Comparison of ENCODE assay signal across 14 cellular contexts in the genomic region with DNA sequence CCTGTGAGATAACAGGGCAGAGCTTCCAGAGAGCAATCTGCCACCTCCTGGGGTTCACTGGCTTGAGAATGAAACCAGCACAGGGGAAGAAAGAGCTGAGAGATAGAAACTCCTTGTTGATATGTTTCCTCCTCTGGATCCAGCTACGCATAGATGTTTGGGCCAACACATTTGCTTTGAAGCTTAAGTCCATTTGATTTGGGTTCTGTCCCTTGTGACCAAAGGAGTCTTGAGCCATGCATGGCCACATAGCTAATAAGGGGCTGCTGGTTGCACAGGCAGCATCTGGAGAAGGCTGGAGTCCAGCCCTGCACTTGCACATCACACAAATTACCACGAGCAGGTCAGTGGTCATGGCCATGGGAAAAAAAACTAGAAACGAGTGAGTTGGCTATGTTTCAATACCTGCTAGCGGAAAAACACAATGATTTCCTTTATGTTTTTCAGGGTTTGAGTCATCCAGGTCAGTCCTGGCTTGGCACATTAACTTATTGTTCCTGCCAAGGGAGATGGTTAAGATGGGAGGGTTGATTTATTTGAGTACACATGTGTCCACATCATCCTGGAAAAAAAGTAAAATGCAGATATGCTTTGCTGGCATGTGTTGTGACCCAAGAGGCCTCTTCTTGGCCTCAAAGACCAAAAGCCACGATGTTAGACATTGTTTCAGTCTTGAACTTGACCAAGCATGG. TPM values are rescaled to one million over a fixed set of nuclear protein-coding genes. Genes with fewer than 3 reads are reported as not detected.
DNase-seq lines count a peak whose midpoint lies in the region; ATAC-seq, FAIRE-seq and TF ChIP-seq lines count a peak whose summit lies in the region.
"Had no signal": no experiment of that assay in that cellular context is flagged by ENCODE, and none has a peak within 500 bp of the region (broad histone marks: within the 10 kb centered on the region; RNA-seq: fewer than 3 reads in every experiment).

No MANE protein-coding gene starts in this region.

- no peaks in the 10 kb centered on the region for H3K36me3 ChIP-seq in kidney (ENCODE audit: control insufficient read depth in 1 of 2, insufficient read depth in 2 of 2, low read length in 2 of 2)

- intact Hi-C loops in Right ventricle myocardium inferior (cut with DNase I) (no loop called here), left ventricle myocardium superior (cut with micrococcal nuclease) (no loop called here), kidney (cut with DNase I) (no loop called here)

- no peaks in the 10 kb centered on the region for H3K9me3 ChIP-seq in kidney (ENCODE audit: control insufficient read depth in 1 of 2, low read length in 2 of 2)

- TF ChIP-seq CTCF in kidney (IDR thresholded peaks at IDR 0.05; ENCODE audit: borderline replicate concordance, extremely low read depth, insufficient read depth): no peak

- no peak overlapping the region for H3K27ac ChIP-seq in kidney (ENCODE audit: low read depth in 2 of 2, low read length in 2 of 2)

- no peak overlapping the region for H3K9ac ChIP-seq in kidney (ENCODE audit: low read length in 2 of 2)

- ATAC-seq in Right ventricle myocardium inferior (peak; percentile 29), left ventricle myocardium superior (no peak), HG03432 (IDR thresholded peaks at IDR 0.05; ENCODE audit: unreplicated experiment) (no peak), GM21390 (IDR thresholded peaks at IDR 0.05; ENCODE audit: unreplicated experiment) (no peak)

- peaks cover 0 to 2% of the 10 kb centered on the region in 2 donors for H3K4me1 ChIP-seq in kidney (ENCODE audit: control insufficient read depth in 1 of 2, insufficient read depth in 1 of 2, low read depth in 1 of 2, low read length in 2 of 2)

- no peak for FAIRE-seq in kidney (lab: Jason Lieb, UNC)
- FAIRE-seq: GM12891 had no signal

- no peak for DNase-seq in Right ventricle myocardium inferior (ENCODE audit: missing footprints)
- DNase-seq in left ventricle myocardium superior: no peak
- peak; percentile 67 for DNase-seq in astrocyte of the hippocampus (ENCODE audit: low read depth, low spot score)
- peak; percentile 60 for DNase-seq in kidney
- peak; percentile 30 for DNase-seq in ureter (ENCODE audit: low spot score)
- no peak for DNase-seq in NOMO-1 (lab: John Stamatoyannopoulos, UW; ENCODE audit: unreplicated experiment in 2 of 2)
- DNase-seq: activated CD4-positive, alpha-beta T cell treated with anti-CD3 and anti-CD28 coated beads, Interleukin-2, amount 10 ng/mL, durations not matched to agents 24 days and 14 days; NCI-H1048; NCI-H774; retina; SW 1271 had no signal

- H3K4me3 ChIP-seq in kidney (ENCODE audit: low read length in 2 of 2): no peak overlapping the region

RNA-seq across cellular contexts. Expression of a gene that starts 5.7 kb away (rescaled TPM):
- total RNA-seq in Right ventricle myocardium inferior: 23.8 TPM
- total RNA-seq in left ventricle myocardium superior: 24.8 TPM
- total RNA-seq in kidney: 60.7 TPM
- 20.6 TPM for polyA plus RNA-seq in kidney (ENCODE audit: insufficient read depth, low read depth, low replicate concordance)
- total RNA-seq in ureter: 84.4 TPM

RNA-seq across cellular contexts. Expression of a gene that starts 47.2 kb away (rescaled TPM):
- 23.3 TPM for total RNA-seq in Right ventricle myocardium inferior
- total RNA-seq in left ventricle myocardium superior: 26.4 TPM
- 60.2 TPM for total RNA-seq in kidney
- 39.7 TPM for polyA plus RNA-seq in kidney (ENCODE audit: insufficient read depth, low read depth, low replicate concordance)
- 50.4 TPM for total RNA-seq in ureter

Comparison
In these comparisons a context has a peak if more than half of its experiments do, and no peak if none do; other contexts are left out.
1. DNase-seq: peak in astrocyte of the hippocampus (single experiment), kidney (single experiment) and ureter (single experiment); none in Right ventricle myocardium inferior (single experiment), left ventricle myocardium superior (single experiment) and NOMO-1 (0 of 2).